Comparison of ENCODE assay signal across 28 cellular contexts in genomic region chr5:156526081-156527017, GRCh38.
"Had no signal": no experiment of that assay in that cellular context is flagged by ENCODE, and none has a peak within 500 bp of the region (broad histone marks: within the 10 kb centered on the region; RNA-seq: fewer than 3 reads in every experiment).

No MANE protein-coding gene starts in this region.

- H3K9me3 ChIP-seq: body of pancreas, lower lobe of right lung, sigmoid colon, stomach, suprapubic skin, tibial nerve had no signal

- H3K27ac ChIP-seq: body of pancreas, lower lobe of right lung, neural progenitor cell, stomach, suprapubic skin, tibial nerve had no signal

- H3K4me3 ChIP-seq: body of pancreas, lower lobe of right lung, mucosa of descending colon, neural progenitor cell, sigmoid colon, smooth muscle cell, stomach, suprapubic skin, tibial nerve had no signal

- H3K4me3 Mint-ChIP-seq: activated naive CD4-positive, alpha-beta T cell treated with anti-CD3 and anti-CD28 coated beads, Interleukin-2, amount 10 ng/mL, durations not matched to agents 7 days and 5 days; activated T-cell treated with anti-CD3 and anti-CD28 coated beads, Interleukin-2, amount 50 U/mL, for 4 hours; dendritic cell treated with granulocyte-macrophage colony-stimulating factor and Interleukin-4, amounts not matched to agents 40 ng/mL and 50 ng/mL, for 4 days; naive B cell; neural progenitor cell; stimulated activated memory B cell treated with anti-CD40 and anti-IgM and Interleukin-4, amounts not matched to agents 10 μg/mL and 1 μg/mL and 100 μg/mL, for 72 hours; WTC11 had no signal

- H3K4me1 Mint-ChIP-seq: activated naive CD4-positive, alpha-beta T cell treated with anti-CD3 and anti-CD28 coated beads, Interleukin-2, amount 10 ng/mL, durations not matched to agents 7 days and 5 days; naive B cell; neural progenitor cell; stimulated activated memory B cell treated with anti-CD40 and anti-IgM and Interleukin-4, amounts not matched to agents 10 μg/mL and 1 μg/mL and 100 μg/mL, for 72 hours; WTC11 had no signal

- H3K4me2 ChIP-seq: neural progenitor cell, smooth muscle cell had no signal

- H3K9ac ChIP-seq: neural progenitor cell had no signal

- DNase-seq: activated CD8-positive, alpha-beta memory T cell treated with anti-CD3 and anti-CD28 coated beads for 24 hours; activated CD8-positive, alpha-beta memory T cell treated with anti-CD3 and anti-CD28 coated beads, Interleukin-2, amount 50 U/mL, for 4 hours; activated naive CD4-positive, alpha-beta T cell treated with anti-CD3 and anti-CD28 coated beads, Interleukin-2, amount 10 ng/mL, durations not matched to agents 7 days and 5 days; activated T-cell treated with anti-CD3 and anti-CD28 coated beads, Interleukin-2, amount 50 U/mL, for 4 hours; anterior cingulate cortex; body of pancreas; caudate nucleus; effector CD4-positive, alpha-beta T cell; glutamatergic neuron; hippocampal formation; islet precursor cell; lower lobe of right lung; mesendoderm; mucosa of descending colon; naive B cell; retina; sigmoid colon; stimulated activated CD4-positive, alpha-beta T cell treated with anti-CD3 and anti-CD28 coated beads, Interleukin-15, amount 100 ng/mL, for 24 hours; stomach; T-helper 9 cell had no signal

- H3K36me3 ChIP-seq: lower lobe of right lung, neural progenitor cell, sigmoid colon, stomach, suprapubic skin, tibial nerve had no signal

- H2AFZ ChIP-seq: neural progenitor cell had no signal

- H3K9me3 Mint-ChIP-seq: activated naive CD4-positive, alpha-beta T cell treated with anti-CD3 and anti-CD28 coated beads, Interleukin-2, amount 10 ng/mL, durations not matched to agents 7 days and 5 days; activated T-cell treated with anti-CD3 and anti-CD28 coated beads, Interleukin-2, amount 50 U/mL, for 4 hours; dendritic cell treated with granulocyte-macrophage colony-stimulating factor and Interleukin-4, amounts not matched to agents 40 ng/mL and 50 ng/mL, for 4 days; neural progenitor cell; WTC11 had no signal

- H3K27me3 Mint-ChIP-seq: activated naive CD4-positive, alpha-beta T cell treated with anti-CD3 and anti-CD28 coated beads, Interleukin-2, amount 10 ng/mL, durations not matched to agents 7 days and 5 days; dendritic cell treated with granulocyte-macrophage colony-stimulating factor and Interleukin-4, amounts not matched to agents 40 ng/mL and 50 ng/mL, for 4 days; naive B cell; stimulated activated memory B cell treated with anti-CD40 and anti-IgM and Interleukin-4, amounts not matched to agents 10 μg/mL and 1 μg/mL and 100 μg/mL, for 72 hours had no signal

- H3K4me1 ChIP-seq: body of pancreas, lower lobe of right lung, neural progenitor cell, stomach, suprapubic skin, tibial nerve had no signal

- ATAC-seq: activated T-cell treated with anti-CD3 and anti-CD28 coated beads, Interleukin-2, amount 50 U/mL, for 4 hours; body of pancreas; left lobe of liver; lower lobe of right lung; mucosa of descending colon; stimulated activated memory B cell treated with anti-CD40 and anti-IgM and Interleukin-4, amounts not matched to agents 10 μg/mL and 1 μg/mL and 100 μg/mL, for 72 hours; WTC11 had no signal

- H3K27me3 ChIP-seq: body of pancreas, neural progenitor cell, sigmoid colon, stomach, suprapubic skin, tibial nerve had no signal

- H3K36me3 Mint-ChIP-seq: activated naive CD4-positive, alpha-beta T cell treated with anti-CD3 and anti-CD28 coated beads, Interleukin-2, amount 10 ng/mL, durations not matched to agents 7 days and 5 days; naive B cell; neural progenitor cell; stimulated activated memory B cell treated with anti-CD40 and anti-IgM and Interleukin-4, amounts not matched to agents 10 μg/mL and 1 μg/mL and 100 μg/mL, for 72 hours; WTC11 had no signal

- H3K27ac Mint-ChIP-seq: activated naive CD4-positive, alpha-beta T cell treated with anti-CD3 and anti-CD28 coated beads, Interleukin-2, amount 10 ng/mL, durations not matched to agents 7 days and 5 days; dendritic cell treated with granulocyte-macrophage colony-stimulating factor and Interleukin-4, amounts not matched to agents 40 ng/mL and 50 ng/mL, for 4 days; naive B cell; neural progenitor cell; stimulated activated memory B cell treated with anti-CD40 and anti-IgM and Interleukin-4, amounts not matched to agents 10 μg/mL and 1 μg/mL and 100 μg/mL, for 72 hours; WTC11 had no signal
